In genomic region chr18:3650521-3651042, GRCh38 we compare ENCODE assay signal across 7 cellular contexts.
DNase-seq lines count a peak whose midpoint lies in the region; ATAC-seq and TF ChIP-seq lines count a peak whose summit lies in the region.
"Not testable (repeated sequence)": the region's sequence is repeated elsewhere in the genome, so short reads cannot be mapped to it uniquely, and the experiment has no call there.

No MANE protein-coding gene starts in this region.

- H3K27ac Mint-ChIP-seq in endodermal cell = not testable (repeated sequence)
- peak overlapping the region; percentile 65 for H3K27ac Mint-ChIP-seq in osteocyte (ENCODE audit: unreplicated experiment)

- H3K9ac ChIP-seq in endodermal cell (ENCODE audit: extremely low read depth, low read length, poor library complexity, severe bottlenecking) = not testable (repeated sequence)

- DNase-seq in Daoy (ENCODE audit: low read depth) (peak; percentile 20), amniotic epithelial cell (ENCODE audit: low read depth) (peak; percentile 56), endodermal cell (peak; percentile 14)
- DNase-seq in RWPE2 (ENCODE audit: low spot score); hepatocyte (ENCODE audit: low spot score); osteocyte (ENCODE audit: extremely low spot score, unreplicated experiment): not testable (repeated sequence)

- H3K4me1 Mint-ChIP-seq in endodermal cell (peaks cover 39% of the 10 kb centered on the region), osteocyte (ENCODE audit: unreplicated experiment) (peaks cover 43% of the 10 kb centered on the region)

- not testable (repeated sequence) for H3K36me3 Mint-ChIP-seq in endodermal cell (ENCODE audit: low read depth); osteocyte (ENCODE audit: unreplicated experiment)

- not testable (repeated sequence) for H4K20me1 ChIP-seq in hepatocyte (ENCODE audit: insufficient read depth, poor library complexity, severe bottlenecking)

- WGBS in endodermal cell (ENCODE audit: insufficient coverage in 1 of 2, insufficient read length in 1 of 2), 2 experiments = 94 to 95% methylated on average over 8 to 9 of the region's 9 CpGs
- WGBS in hepatocyte (ENCODE audit: low lambda C conversion rate, missing lambda C conversion rate) = 70% methylated on average over 9 of the region's 9 CpGs

- not testable (repeated sequence) for H3K4me3 Mint-ChIP-seq in endodermal cell; osteocyte (ENCODE audit: unreplicated experiment)

- not testable (repeated sequence) for H3K27me3 ChIP-seq in RWPE2 (ENCODE audit: insufficient read depth, poor library complexity, severe bottlenecking); endodermal cell (ENCODE audit: control insufficient read depth, insufficient read depth, low read length, poor library complexity, severe bottlenecking); hepatocyte

- H3K79me2 ChIP-seq in hepatocyte = not testable (repeated sequence)

- not testable (repeated sequence) for H3K27me3 Mint-ChIP-seq in endodermal cell (ENCODE audit: insufficient read depth); osteocyte (ENCODE audit: unreplicated experiment)

- H3K9me3 Mint-ChIP-seq in endodermal cell; osteocyte (ENCODE audit: unreplicated experiment): not testable (repeated sequence)

- peak; percentile 100 for TF ChIP-seq EP300 in Ishikawa (IDR thresholded peaks at IDR 0.05; ENCODE audit: borderline replicate concordance)

- H3K4me1 ChIP-seq in RWPE2 (ENCODE audit: insufficient read depth, poor library complexity, severe bottlenecking) = peaks cover 34% of the 10 kb centered on the region
- H3K4me1 ChIP-seq in endodermal cell (ENCODE audit: control insufficient read depth, insufficient read depth, low read length) = peaks cover 11% of the 10 kb centered on the region
- peaks cover 30% of the 10 kb centered on the region for H3K4me1 ChIP-seq in hepatocyte (ENCODE audit: insufficient read depth)

- not testable (repeated sequence) for H2AFZ ChIP-seq in hepatocyte

- not testable (repeated sequence) for H3K4me2 ChIP-seq in hepatocyte

- TF ChIP-seq CTCF in RWPE2 (IDR thresholded peaks at IDR 0.05; ENCODE audit: poor library complexity, severe bottlenecking); endodermal cell (conservative IDR thresholded peaks at IDR 0.05); hepatocyte (IDR thresholded peaks at IDR 0.05; ENCODE audit: poor library complexity); osteocyte (IDR thresholded peaks at IDR 0.05): not testable (repeated sequence)

- not testable (repeated sequence) for H3K36me3 ChIP-seq in RWPE2 (ENCODE audit: low read depth); endodermal cell (ENCODE audit: control insufficient read depth, insufficient read depth, low read length); hepatocyte (replicated peaks; ENCODE audit: insufficient read depth, low read depth)

- peak; percentile 35 for TF ChIP-seq RAD21 in Ishikawa (IDR thresholded peaks at IDR 0.05; ENCODE audit: low read depth)

- H3K27ac ChIP-seq in RWPE2 (ENCODE audit: poor library complexity, severe bottlenecking) (peak overlapping the region; percentile 67), hepatocyte (peak overlapping the region; percentile 13)
- H3K27ac ChIP-seq in endodermal cell (ENCODE audit: low read depth, low read length) = not testable (repeated sequence)

- H3K4me3 ChIP-seq in RWPE2 (ENCODE audit: severe bottlenecking); endodermal cell (ENCODE audit: low read length); hepatocyte: not testable (repeated sequence)

- H3K9me3 ChIP-seq in RWPE2 (ENCODE audit: severe bottlenecking); endodermal cell (ENCODE audit: control insufficient read depth, low read length); hepatocyte (ENCODE audit: low read depth): not testable (repeated sequence)

- H3K9me2 ChIP-seq in hepatocyte (replicated peaks; ENCODE audit: insufficient read depth) = not testable (repeated sequence)

- not testable (repeated sequence) for ATAC-seq in RWPE2 (ENCODE audit: low read depth)

TF ChIP-seq in Ishikawa, 13 proteins besides CTCF, POLR2A, EP300 and RAD21:
- peak; percentile 99 for TF ChIP-seq TCF12 (IDR thresholded peaks at IDR 0.05; ENCODE audit: low read depth)
- TF ChIP-seq MAX (IDR thresholded peaks at IDR 0.05) = peak; percentile 75; the same call in 1 of the 2 replicates
- TF ChIP-seq NFIC (IDR thresholded peaks at IDR 0.05) = peak; percentile 98
- TF ChIP-seq TEAD4 (IDR thresholded peaks at IDR 0.05) = peak; percentile 100
- peak; percentile 92 for TF ChIP-seq CEBPB (IDR thresholded peaks at IDR 0.05)
- peak; percentile 9; the same call in 1 of the 2 replicates for TF ChIP-seq USF1 (IDR thresholded peaks at IDR 0.05)
- TF ChIP-seq YY1 (IDR thresholded peaks at IDR 0.05; ENCODE audit: low read depth) = peak; percentile 68
- peak; percentile 99 for TF ChIP-seq FOXM1 (IDR thresholded peaks at IDR 0.05; ENCODE audit: borderline replicate concordance, low read depth)
